29 cellular contexts compared by ENCODE assay signal in the genomic region with DNA sequence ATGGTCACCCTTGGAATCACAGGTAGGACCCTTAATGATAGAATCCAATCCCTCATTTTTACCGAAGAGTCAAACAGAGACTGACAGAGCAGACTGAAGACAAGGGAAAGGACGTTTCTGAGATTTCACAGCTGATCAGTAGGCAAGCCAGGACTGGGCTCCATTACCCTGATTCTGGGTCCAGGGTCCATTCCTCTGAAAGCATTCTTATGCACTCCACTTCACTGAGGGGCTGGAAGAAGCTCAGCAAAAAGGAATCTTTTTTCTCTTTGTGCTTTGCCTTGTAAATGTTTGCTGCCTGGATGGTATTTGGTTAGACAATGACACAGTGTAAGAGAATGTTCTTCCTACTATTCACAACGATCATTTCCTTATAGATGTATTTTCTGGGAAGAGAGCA.
"Had no signal": no experiment of that assay in that cellular context is flagged by ENCODE, and none has a peak within 500 bp of the region (broad histone marks: within the 10 kb centered on the region; RNA-seq: fewer than 3 reads in every experiment).

No MANE protein-coding gene starts in this region.

- H3K9me3 Mint-ChIP-seq: activated B cell treated with CpG ODN at 0.5 μM for 24 hours; activated CD8-positive, alpha-beta T cell treated with anti-CD3 and anti-CD28 coated beads for 36 hours; activated T-helper 1 cell treated with anti-CD3 and anti-CD28 coated beads, Interleukin-12 subunit alpha, Interleukin-12 subunit beta, Interleukin-2, Interleukin-4 antibody, amounts not matched to agents 30 ng/mL and 10 ng/mL and 1 ng/mL, durations not matched to agents 14 hours and 24 hours and 36 hours; activated T-helper 2 cell treated with anti-CD3 and anti-CD28 coated beads, Interferon-gamma antibody, Interleukin-2, Interleukin-4, amounts not matched to agents 10 μg/mL and 5 μg/mL and 100 μg/mL, durations not matched to agents 14 hours and 24 hours and 36 hours had no signal

- H3K36me3 ChIP-seq: brain microvascular endothelial cell had no signal

- H3K27me3 Mint-ChIP-seq: activated B cell treated with CpG ODN at 0.5 μM for 24 hours; activated naive CD8-positive, alpha-beta T cell had no signal

- ATAC-seq: activated CD4-positive, CD25-positive, alpha-beta regulatory T cell treated with anti-CD3 and anti-CD28 coated beads, Interleukin-2, amount 50 U/mL, for 24 hours; activated CD8-positive, alpha-beta T cell treated with anti-CD3 and anti-CD28 coated beads for 36 hours; esophagus mucosa had no signal

- H3K4me3 Mint-ChIP-seq: activated B cell treated with CpG ODN at 0.5 μM for 24 hours; activated CD8-positive, alpha-beta T cell treated with anti-CD3 and anti-CD28 coated beads for 36 hours; activated naive CD8-positive, alpha-beta T cell; activated T-helper 1 cell treated with anti-CD3 and anti-CD28 coated beads, Interleukin-12 subunit alpha, Interleukin-12 subunit beta, Interleukin-2, Interleukin-4 antibody, amounts not matched to agents 30 ng/mL and 10 ng/mL and 1 ng/mL, durations not matched to agents 14 hours and 24 hours and 36 hours had no signal

- DNase-seq: activated B cell treated with CpG ODN at 0.5 μM for 24 hours; activated CD4-positive, alpha-beta T cell treated with anti-CD3 and anti-CD28 coated beads for 48 hours; activated CD4-positive, alpha-beta T cell treated with anti-CD3 and anti-CD28 coated beads, Interleukin-2, amount 50 U/mL, for 1 hour; activated CD4-positive, alpha-beta T cell treated with anti-CD3 and anti-CD28 coated beads, Interleukin-2, amount 50 U/mL, for 48 hours; activated CD8-positive, alpha-beta memory T cell treated with anti-CD3 and anti-CD28 coated beads for 24 hours; activated CD8-positive, alpha-beta T cell treated with anti-CD3 and anti-CD28 coated beads for 36 hours; activated gamma-delta T cell; activated naive CD4-positive, alpha-beta T cell treated with anti-CD3 and anti-CD28 coated beads, Interleukin-2, amount 50 U/mL, for 16 hours; activated naive CD4-positive, alpha-beta T cell treated with Interleukin-2 at 50 U/mL for 16 hours; activated T-cell treated with anti-CD3 and anti-CD28 coated beads, Interleukin-2, amount 50 U/mL, for 48 hours; amniotic stem cell; anterior cingulate cortex; brain microvascular endothelial cell; caudate nucleus; effector CD8-positive, alpha-beta T cell; foreskin fibroblast; head of caudate nucleus; T-helper 2 cell had no signal

- H3K36me3 Mint-ChIP-seq: activated naive CD8-positive, alpha-beta T cell had no signal

- H3K27me3 ChIP-seq: brain microvascular endothelial cell had no signal

- H3K27ac Mint-ChIP-seq: activated B cell treated with CpG ODN at 0.5 μM for 24 hours; activated CD8-positive, alpha-beta T cell treated with anti-CD3 and anti-CD28 coated beads for 36 hours; activated naive CD8-positive, alpha-beta T cell; activated T-helper 1 cell treated with anti-CD3 and anti-CD28 coated beads, Interleukin-12 subunit alpha, Interleukin-12 subunit beta, Interleukin-2, Interleukin-4 antibody, amounts not matched to agents 30 ng/mL and 10 ng/mL and 1 ng/mL, durations not matched to agents 14 hours and 24 hours and 36 hours; activated T-helper 2 cell treated with anti-CD3 and anti-CD28 coated beads, Interferon-gamma antibody, Interleukin-2, Interleukin-4, amounts not matched to agents 10 μg/mL and 5 μg/mL and 100 μg/mL, durations not matched to agents 14 hours and 24 hours and 36 hours had no signal

- FAIRE-seq: astrocyte, colon, endometrium, frontal cortex, TTC549 had no signal

- H3K27ac ChIP-seq: brain microvascular endothelial cell, VCaP had no signal

- H3K4me1 Mint-ChIP-seq: activated B cell treated with CpG ODN at 0.5 μM for 24 hours had no signal
